18 cellular contexts compared by ENCODE assay signal in genomic region chr9:108430655-108431054, GRCh38.
"Had no signal": no experiment of that assay in that cellular context is flagged by ENCODE, and none has a peak within 500 bp of the region (broad histone marks: within the 10 kb centered on the region; RNA-seq: fewer than 3 reads in every experiment).

No MANE protein-coding gene starts in this region.

- ATAC-seq: naive thymus-derived CD8-positive, alpha-beta T cell; natural killer cell; natural killer cell treated with Interleukin-12 subunit alpha and Interleukin-12 subunit beta and Interleukin-15 and Interleukin-18, amount 100 ng/mL, for 72 hours; pancreas; psoas muscle; right cardiac atrium; right lobe of liver; sciatic nerve had no signal

- H3K27ac ChIP-seq: neural progenitor cell, neutrophil, ovary, pancreas, parathyroid adenoma, prostate gland, psoas muscle, right atrium auricular region, right lobe of liver, sigmoid colon, skin epidermis, spleen had no signal

- H3K4me3 ChIP-seq: neural progenitor cell, ovary, pancreas, prostate gland, psoas muscle, right atrium auricular region, right lobe of liver, sigmoid colon, skin epidermis, smooth muscle cell, spleen had no signal

- H3K36me3 ChIP-seq: neural progenitor cell, neutrophil, ovary, pancreas, prostate gland, right atrium auricular region, right lobe of liver, sigmoid colon, spleen had no signal

- H3K4me1 ChIP-seq: neural progenitor cell, pancreas, parathyroid adenoma, prostate gland, psoas muscle, right atrium auricular region, right lobe of liver, sigmoid colon, spleen had no signal

- H3K9me3 ChIP-seq: neutrophil, ovary, pancreas, prostate gland, right lobe of liver had no signal
